12 cellular contexts compared by ENCODE assay signal in the genomic region with DNA sequence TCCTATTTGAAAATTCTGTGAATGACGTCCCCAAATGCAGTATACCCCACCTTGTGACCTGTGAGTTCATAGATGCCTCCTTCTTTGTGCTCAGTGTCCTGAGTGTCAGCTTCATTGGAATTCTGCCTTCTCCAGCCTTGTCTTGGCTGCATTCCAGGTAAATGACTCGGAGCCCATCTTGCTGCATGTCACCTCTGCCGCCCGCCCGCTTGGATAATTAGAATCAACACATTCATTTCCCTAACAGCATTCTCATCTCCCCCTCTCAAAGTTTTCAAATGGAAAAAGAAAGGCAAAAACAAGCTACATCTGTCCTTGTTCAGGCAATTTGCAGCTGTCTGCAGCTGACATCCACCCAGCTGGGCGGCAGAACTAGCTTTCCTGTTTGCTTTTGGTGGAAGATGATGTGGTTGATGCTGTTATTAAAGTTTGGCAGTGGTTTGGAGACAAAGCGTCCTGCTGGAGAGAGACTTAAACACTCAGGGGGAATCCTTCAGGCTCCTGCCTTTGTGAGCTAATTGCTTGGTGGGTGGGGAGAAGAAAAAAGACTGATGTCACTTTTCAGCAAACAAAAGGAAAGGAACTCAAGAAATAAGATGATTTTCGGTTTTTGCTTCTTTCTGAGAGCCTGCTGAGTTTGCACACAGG.
DNase-seq lines count a peak whose midpoint lies in the region; ATAC-seq and TF ChIP-seq lines count a peak whose summit lies in the region.
"Had no signal": no experiment of that assay in that cellular context is flagged by ENCODE, and none has a peak within 500 bp of the region (broad histone marks: within the 10 kb centered on the region; RNA-seq: fewer than 3 reads in every experiment).

No MANE protein-coding gene starts in this region.

- no peak overlapping the region for H3K27ac Mint-ChIP-seq in WTC11
- H3K27ac Mint-ChIP-seq: CD4-positive, alpha-beta memory T cell had no signal

- H3K27ac ChIP-seq in esophagus muscularis mucosa (replicated peaks in 1 of 4) = no peak overlapping the region

- no peak overlapping the region for H3K4me3 ChIP-seq in esophagus muscularis mucosa

- peaks cover 22% of the 10 kb centered on the region for H3K4me1 Mint-ChIP-seq in WTC11

- DNase-seq in DMS79 (lab: John Stamatoyannopoulos, UW) = peak; percentile 2
- peak; percentile 50 for DNase-seq in NCI-H1694 treated with DMSO at 0.1 percent for 48 hours (lab: John Stamatoyannopoulos, UW)
- DNase-seq in WTC11 (ENCODE audit: low spot score) = peak; percentile 24
- DNase-seq in myocyte (ENCODE audit: low read depth) = peak; percentile 36
- no peak for DNase-seq in activated CD4-positive, alpha-beta T cell treated with anti-CD3 and anti-CD28 coated beads, Interleukin-2, amount 50 U/mL, for 48 hours
- DNase-seq in HCEC 1CT = no peak
- DNase-seq in esophagus muscularis mucosa (ENCODE audit: extremely low spot score) = no peak
- DNase-seq: activated T-cell treated with anti-CD3 and anti-CD28 coated beads, Interleukin-2, amount 50 U/mL, for 1 hour; CD4-positive, alpha-beta memory T cell; effector memory CD4-positive, alpha-beta T cell; RPMI8226 had no signal

- CTCF ChIA-PET in WTC11 (lab: Charles Lee) = interaction anchor here (1.2 to 2.3 kb wide), 4 partner anchors 10 to 360 kb away, joined by 3 to 12 read pairs (median 5); no protein-coding TSS in a partner anchor

- ATAC-seq in WTC11 (peak; percentile 60), GM18519 (IDR thresholded peaks at IDR 0.05; ENCODE audit: low FRiP score, unreplicated experiment) (no peak)

- intact Hi-C loops in esophagus muscularis mucosa (cut with DNase I) = no loop called here

- POLR2A ChIA-PET in WTC11 (lab: Charles Lee) = no interaction called here

- peaks cover 0 to 6% (median 0%) of the 10 kb centered on the region in 4 donors for H3K4me1 ChIP-seq in esophagus muscularis mucosa

- no peak overlapping the region for H3K4me3 Mint-ChIP-seq in WTC11
- H3K4me3 Mint-ChIP-seq: CD4-positive, alpha-beta memory T cell had no signal

- TF ChIP-seq EP300 in esophagus muscularis mucosa (IDR thresholded peaks at IDR 0.05) = no peak

- no peaks in the 10 kb centered on the region for H3K9me3 ChIP-seq in esophagus muscularis mucosa

- no peaks in the 10 kb centered on the region for H3K36me3 Mint-ChIP-seq in WTC11
- H3K36me3 Mint-ChIP-seq: CD4-positive, alpha-beta memory T cell had no signal

- H3K9me3 Mint-ChIP-seq in WTC11 = peaks cover 6% of the 10 kb centered on the region

- 4% methylated on average over 8 of the region's 8 CpGs for WGBS in esophagus muscularis mucosa

- H3K27me3 ChIP-seq in esophagus muscularis mucosa = peaks cover 0 to 36% (median 1%) of the 10 kb centered on the region in 4 donors

- TF ChIP-seq POLR2A in esophagus muscularis mucosa (IDR thresholded peaks at IDR 0.05; ENCODE audit: low read depth) = no peak

- H3K36me3 ChIP-seq in esophagus muscularis mucosa = no peaks in the 10 kb centered on the region

- no peaks in the 10 kb centered on the region for H3K27me3 Mint-ChIP-seq in WTC11 (ENCODE audit: low read depth)

- TF ChIP-seq CTCF in WTC11 (IDR thresholded peaks at IDR 0.05) = no peak
- no peak for TF ChIP-seq CTCF in esophagus muscularis mucosa (IDR thresholded peaks at IDR 0.05)

TF ChIP-seq in WTC11, 78 proteins besides CTCF, POLR2A, EP300 and RAD21:
- TF ChIP-seq ZNF219 (CRISPR knock-in tag; IDR thresholded peaks at IDR 0.05; ENCODE audit: borderline replicate concordance) (no peak), ZNF416 (CRISPR knock-in tag; IDR thresholded peaks at IDR 0.05) (no peak)
- TF ChIP-seq, protein P1, sequence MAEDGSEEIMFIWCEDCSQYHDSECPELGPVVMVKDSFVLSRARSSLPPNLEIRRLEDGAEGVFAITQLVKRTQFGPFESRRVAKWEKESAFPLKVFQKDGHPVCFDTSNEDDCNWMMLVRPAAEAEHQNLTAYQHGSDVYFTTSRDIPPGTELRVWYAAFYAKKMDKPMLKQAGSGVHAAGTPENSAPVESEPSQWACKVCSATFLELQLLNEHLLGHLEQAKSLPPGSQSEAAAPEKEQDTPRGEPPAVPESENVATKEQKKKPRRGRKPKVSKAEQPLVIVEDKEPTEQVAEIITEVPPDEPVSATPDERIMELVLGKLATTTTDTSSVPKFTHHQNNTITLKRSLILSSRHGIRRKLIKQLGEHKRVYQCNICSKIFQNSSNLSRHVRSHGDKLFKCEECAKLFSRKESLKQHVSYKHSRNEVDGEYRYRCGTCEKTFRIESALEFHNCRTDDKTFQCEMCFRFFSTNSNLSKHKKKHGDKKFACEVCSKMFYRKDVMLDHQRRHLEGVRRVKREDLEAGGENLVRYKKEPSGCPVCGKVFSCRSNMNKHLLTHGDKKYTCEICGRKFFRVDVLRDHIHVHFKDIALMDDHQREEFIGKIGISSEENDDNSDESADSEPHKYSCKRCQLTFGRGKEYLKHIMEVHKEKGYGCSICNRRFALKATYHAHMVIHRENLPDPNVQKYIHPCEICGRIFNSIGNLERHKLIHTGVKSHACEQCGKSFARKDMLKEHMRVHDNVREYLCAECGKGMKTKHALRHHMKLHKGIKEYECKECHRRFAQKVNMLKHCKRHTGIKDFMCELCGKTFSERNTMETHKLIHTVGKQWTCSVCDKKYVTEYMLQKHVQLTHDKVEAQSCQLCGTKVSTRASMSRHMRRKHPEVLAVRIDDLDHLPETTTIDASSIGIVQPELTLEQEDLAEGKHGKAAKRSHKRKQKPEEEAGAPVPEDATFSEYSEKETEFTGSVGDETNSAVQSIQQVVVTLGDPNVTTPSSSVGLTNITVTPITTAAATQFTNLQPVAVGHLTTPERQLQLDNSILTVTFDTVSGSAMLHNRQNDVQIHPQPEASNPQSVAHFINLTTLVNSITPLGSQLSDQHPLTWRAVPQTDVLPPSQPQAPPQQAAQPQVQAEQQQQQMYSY (CRISPR knock-in tag; IDR thresholded peaks at IDR 0.05) = no peak
- TF ChIP-seq, protein P2, sequence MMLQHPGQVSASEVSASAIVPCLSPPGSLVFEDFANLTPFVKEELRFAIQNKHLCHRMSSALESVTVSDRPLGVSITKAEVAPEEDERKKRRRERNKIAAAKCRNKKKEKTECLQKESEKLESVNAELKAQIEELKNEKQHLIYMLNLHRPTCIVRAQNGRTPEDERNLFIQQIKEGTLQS (CRISPR knock-in tag; conservative IDR thresholded peaks at IDR 0.05) = no peak

Comparison
In these comparisons a context has a peak if more than half of its experiments do, and no peak if none do; other contexts are left out.
1. DNase-seq: peak in DMS79 (single experiment), NCI-H1694 treated with DMSO at 0.1 percent for 48 hours (single experiment), WTC11 (single experiment) and myocyte (single experiment); none in activated CD4-positive, alpha-beta T cell treated with anti-CD3 and anti-CD28 coated beads, Interleukin-2, amount 50 U/mL, for 48 hours (0 of 2), HCEC 1CT (single experiment) and esophagus muscularis mucosa (single experiment).